Comparison of ENCODE assay signal across 9 cellular contexts in the genomic region with DNA sequence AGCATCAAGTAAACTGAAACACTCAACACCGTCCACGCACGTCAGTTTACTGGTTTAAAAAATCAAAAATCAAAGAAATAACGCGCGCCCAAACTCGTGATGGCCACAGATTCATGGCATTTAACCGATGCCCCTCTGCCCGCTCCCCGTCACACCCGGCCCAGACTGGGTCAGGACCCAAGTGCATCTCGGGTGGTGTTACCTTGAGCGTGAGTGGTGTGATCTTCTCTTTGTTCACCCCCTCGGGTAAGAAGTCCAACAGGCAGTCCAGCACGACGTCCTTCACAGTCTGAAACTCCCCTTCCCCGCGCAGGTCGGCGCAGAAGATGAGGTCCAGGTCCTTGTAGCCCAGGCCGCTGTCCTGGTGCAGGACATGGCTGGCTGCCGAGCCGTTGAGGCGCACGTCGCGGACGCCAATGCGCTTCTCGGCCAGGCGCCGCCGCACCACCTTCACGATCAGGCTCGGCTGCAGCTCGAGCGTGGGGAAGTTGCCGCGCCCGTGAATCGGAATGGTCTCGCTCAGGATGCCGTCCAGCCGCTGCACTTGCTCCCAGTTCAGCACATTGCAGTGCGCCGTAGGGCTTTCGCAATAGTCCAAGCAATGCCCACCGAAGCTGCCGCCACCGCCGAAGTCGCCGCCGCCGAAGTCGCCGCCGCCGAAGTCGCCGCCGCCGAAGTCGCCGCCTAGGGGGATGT. TPM values are rescaled to one million over a fixed set of nuclear protein-coding genes. Genes with fewer than 3 reads are reported as not detected.
DNase-seq lines count a peak whose midpoint lies in the region; ATAC-seq, FAIRE-seq and TF ChIP-seq lines count a peak whose summit lies in the region.
"Had no signal": no experiment of that assay in that cellular context is flagged by ENCODE, and none has a peak within 500 bp of the region (broad histone marks: within the 10 kb centered on the region; RNA-seq: fewer than 3 reads in every experiment).

No MANE protein-coding gene starts in this region.

- TF ChIP-seq CTCF in GM12865 (IDR thresholded peaks at IDR 0.05; ENCODE audit: insufficient read depth, low read depth, low read length, missing control alignments) (no peak), fibroblast of mammary gland (conservative IDR thresholded peaks at IDR 0.05; ENCODE audit: control insufficient read depth, insufficient read depth, low read depth, low read length) (no peak), type B pancreatic cell (conservative IDR thresholded peaks at IDR 0.05) (no peak)

- H3K9me3 ChIP-seq in naive thymus-derived CD4-positive, alpha-beta T cell (ENCODE audit: control insufficient read depth in 2 of 3, low read length in 3 of 3) = no peaks in the 10 kb centered on the region

- H3K4me3 ChIP-seq in GM12865 (ENCODE audit: low read depth, low read length) (peak overlapping the region; percentile 82), fibroblast of mammary gland (ENCODE audit: control insufficient read depth, low read depth, low read length) (peak overlapping the region; percentile 92)
- H3K4me3 ChIP-seq in naive thymus-derived CD4-positive, alpha-beta T cell (ENCODE audit: low read length) = peak overlapping the region; percentile 71

- H3K27ac Mint-ChIP-seq in activated T-helper 1 cell treated with anti-CD3 and anti-CD28 coated beads, Interleukin-12 subunit alpha, Interleukin-12 subunit beta, Interleukin-2, Interleukin-4 antibody, amounts not matched to agents 30 ng/mL and 10 ng/mL and 1 ng/mL, durations not matched to agents 14 hours and 24 hours and 36 hours = peak overlapping the region; percentile 8
- H3K27ac Mint-ChIP-seq in naive thymus-derived CD4-positive, alpha-beta T cell = peak overlapping the region; percentile 19 to 99 (median 95)
- peak overlapping the region; percentile 98 for H3K27ac Mint-ChIP-seq in type B pancreatic cell

- no peak for ATAC-seq in naive thymus-derived CD4-positive, alpha-beta T cell
- ATAC-seq in GM21717 (IDR thresholded peaks at IDR 0.05; ENCODE audit: unreplicated experiment) = no peak

- no peak for FAIRE-seq in GM19239 (lab: Jason Lieb, UNC)
- FAIRE-seq: TTC549 had no signal

- H3K4me3 Mint-ChIP-seq in activated T-helper 1 cell treated with anti-CD3 and anti-CD28 coated beads, Interleukin-12 subunit alpha, Interleukin-12 subunit beta, Interleukin-2, Interleukin-4 antibody, amounts not matched to agents 30 ng/mL and 10 ng/mL and 1 ng/mL, durations not matched to agents 14 hours and 24 hours and 36 hours = peak overlapping the region; percentile 88
- H3K4me3 Mint-ChIP-seq in naive thymus-derived CD4-positive, alpha-beta T cell = peak overlapping the region; percentile 87 to 99 (median 98)
- peak overlapping the region; percentile 96 for H3K4me3 Mint-ChIP-seq in type B pancreatic cell

- no peaks in the 10 kb centered on the region for H3K27me3 ChIP-seq in naive thymus-derived CD4-positive, alpha-beta T cell (ENCODE audit: control insufficient read depth in 2 of 2, insufficient read depth in 2 of 2, low read length in 2 of 2)

- peaks cover 16% of the 10 kb centered on the region for H3K4me1 Mint-ChIP-seq in activated T-helper 1 cell treated with anti-CD3 and anti-CD28 coated beads, Interleukin-12 subunit alpha, Interleukin-12 subunit beta, Interleukin-2, Interleukin-4 antibody, amounts not matched to agents 30 ng/mL and 10 ng/mL and 1 ng/mL, durations not matched to agents 14 hours and 24 hours and 36 hours (ENCODE audit: low read depth)
- H3K4me1 Mint-ChIP-seq in naive thymus-derived CD4-positive, alpha-beta T cell = peaks cover 22 to 45% (median 41%) of the 10 kb centered on the region in 7 donors
- peaks cover 20% of the 10 kb centered on the region for H3K4me1 Mint-ChIP-seq in type B pancreatic cell (ENCODE audit: unreplicated experiment)

- POLR2A ChIA-PET in naive thymus-derived CD4-positive, alpha-beta T cell (lab: Charles Lee) = interaction anchor here (0.6 to 3.0 kb wide), 3 partner anchors 10 to 1741 kb away, joined by 3 to 15 read pairs (median 3); partner anchors contain the start of gene BCKDHB

- H3K36me3 Mint-ChIP-seq in activated T-helper 1 cell treated with anti-CD3 and anti-CD28 coated beads, Interleukin-12 subunit alpha, Interleukin-12 subunit beta, Interleukin-2, Interleukin-4 antibody, amounts not matched to agents 30 ng/mL and 10 ng/mL and 1 ng/mL, durations not matched to agents 14 hours and 24 hours and 36 hours (ENCODE audit: low read depth) = no peaks in the 10 kb centered on the region
- peaks cover 0 to 16% (median 1%) of the 10 kb centered on the region in 5 donors for H3K36me3 Mint-ChIP-seq in naive thymus-derived CD4-positive, alpha-beta T cell
- peaks cover 35% of the 10 kb centered on the region for H3K36me3 Mint-ChIP-seq in type B pancreatic cell

- peaks cover 4 to 8% of the 10 kb centered on the region in 2 donors for H3K4me1 ChIP-seq in naive thymus-derived CD4-positive, alpha-beta T cell (ENCODE audit: control insufficient read depth in 2 of 2, insufficient read depth in 2 of 2, low read length in 2 of 2)

- no peaks in the 10 kb centered on the region for H3K9me3 Mint-ChIP-seq in activated T-helper 1 cell treated with anti-CD3 and anti-CD28 coated beads, Interleukin-12 subunit alpha, Interleukin-12 subunit beta, Interleukin-2, Interleukin-4 antibody, amounts not matched to agents 30 ng/mL and 10 ng/mL and 1 ng/mL, durations not matched to agents 14 hours and 24 hours and 36 hours
- no peaks in the 10 kb centered on the region for H3K9me3 Mint-ChIP-seq in naive thymus-derived CD4-positive, alpha-beta T cell
- H3K9me3 Mint-ChIP-seq in type B pancreatic cell = peaks cover 3% of the 10 kb centered on the region

- peak overlapping the region; percentile 74 for H3K27ac ChIP-seq in naive thymus-derived CD4-positive, alpha-beta T cell (ENCODE audit: low read depth, low read length)

- H3K36me3 ChIP-seq in naive thymus-derived CD4-positive, alpha-beta T cell (ENCODE audit: control insufficient read depth in 2 of 3, insufficient read depth in 3 of 3, low read length in 3 of 3) = peaks cover 0 to 10% (median 0%) of the 10 kb centered on the region in 3 experiments

- intact Hi-C loops in activated T-helper 1 cell treated with anti-CD3 and anti-CD28 coated beads, Interleukin-12 subunit alpha, Interleukin-12 subunit beta, Interleukin-2, Interleukin-4 antibody, amounts not matched to agents 30 ng/mL and 10 ng/mL and 1 ng/mL, durations not matched to agents 14 hours and 24 hours and 36 hours (cut with micrococcal nuclease) = loop anchor here (1.0 to 10.0 kb wide), 9 partner anchors 21 to 1807 kb away; partner anchors contain the start of genes BCKDHB, DOP1A, ELOVL4 and IBTK
- intact Hi-C loops in naive thymus-derived CD4-positive, alpha-beta T cell (cut with micrococcal nuclease) = loop anchor here (1.0 to 10.0 kb wide), 12 partner anchors 496 to 1883 kb away; partner anchors contain the start of genes BCKDHB (in 2 of the 2), IBTK (in 2 of the 2), PGM3 (in 2 of the 2) and RWDD2A (in 2 of the 2)

- DNase-seq in GM12865 (ENCODE audit: low read depth) (no peak), NCI-H146 treated with DMSO at 0.1 percent for 48 hours (lab: John Stamatoyannopoulos, UW; ENCODE audit: unreplicated experiment) (peak; percentile 18), fibroblast of mammary gland (ENCODE audit: low read depth) (no peak), type B pancreatic cell (ENCODE audit: extremely low spot score, unreplicated experiment) (peak; percentile 71), GM19239 (ENCODE audit: insufficient read length, low spot score) (no peak)
- peak; percentile 2 for DNase-seq in activated T-helper 1 cell treated with anti-CD3 and anti-CD28 coated beads, Interleukin-12 subunit alpha, Interleukin-12 subunit beta, Interleukin-2, Interleukin-4 antibody, amounts not matched to agents 30 ng/mL and 10 ng/mL and 1 ng/mL, durations not matched to agents 14 hours and 24 hours and 36 hours (ENCODE audit: low spot score)
- peak; percentile 17 to 46 (median 35) for DNase-seq in naive thymus-derived CD4-positive, alpha-beta T cell

- CTCF ChIA-PET in naive thymus-derived CD4-positive, alpha-beta T cell (lab: Charles Lee) = no interaction called here

- H3K27me3 Mint-ChIP-seq in activated T-helper 1 cell treated with anti-CD3 and anti-CD28 coated beads, Interleukin-12 subunit alpha, Interleukin-12 subunit beta, Interleukin-2, Interleukin-4 antibody, amounts not matched to agents 30 ng/mL and 10 ng/mL and 1 ng/mL, durations not matched to agents 14 hours and 24 hours and 36 hours (ENCODE audit: insufficient read depth) = peaks cover 37% of the 10 kb centered on the region
- H3K27me3 Mint-ChIP-seq in naive thymus-derived CD4-positive, alpha-beta T cell = peaks cover 0 to 59% (median 0%) of the 10 kb centered on the region in 5 donors
- H3K27me3 Mint-ChIP-seq in type B pancreatic cell = peaks cover 13% of the 10 kb centered on the region

RNA-seq across cellular contexts. Expression of gene TENT5A, which starts 0.9 kb away (rescaled TPM):
- total RNA-seq in activated T-helper 1 cell treated with anti-CD3 and anti-CD28 coated beads, Interleukin-12 subunit alpha, Interleukin-12 subunit beta, Interleukin-2, Interleukin-4 antibody, amounts not matched to agents 30 ng/mL and 10 ng/mL and 1 ng/mL, durations not matched to agents 14 hours and 24 hours and 36 hours = 0.34 and 0.47 TPM in 2 replicates
- 10 to 100 TPM in 2 of 5 experiments, 1 to 10 TPM in 2, under 1 TPM in 1; 0.80 to 12.5 (median 7.4) TPM for total RNA-seq in naive thymus-derived CD4-positive, alpha-beta T cell
- polyA plus RNA-seq in naive thymus-derived CD4-positive, alpha-beta T cell = 1 to 10 TPM; 2.4 to 5.2 TPM
- total RNA-seq in type B pancreatic cell (ENCODE audit: low replicate concordance) = 23.0 and 50.9 TPM in 2 replicates

Comparison
In these comparisons a context has a peak if more than half of its experiments do, and no peak if none do; other contexts are left out.
1. DNase-seq: peak in NCI-H146 treated with DMSO at 0.1 percent for 48 hours (single experiment), activated T-helper 1 cell treated with anti-CD3 and anti-CD28 coated beads, Interleukin-12 subunit alpha, Interleukin-12 subunit beta, Interleukin-2, Interleukin-4 antibody, amounts not matched to agents 30 ng/mL and 10 ng/mL and 1 ng/mL, durations not matched to agents 14 hours and 24 hours and 36 hours (single experiment), naive thymus-derived CD4-positive, alpha-beta T cell (9 of 9) and type B pancreatic cell (single experiment); none in GM12865 (single experiment), fibroblast of mammary gland (single experiment) and GM19239 (single experiment).
2. H3K27ac Mint-ChIP-seq: peak in every context shown above with its lines; median percentile 98 in type B pancreatic cell; 95 in naive thymus-derived CD4-positive, alpha-beta T cell; 8 in activated T-helper 1 cell treated with anti-CD3 and anti-CD28 coated beads, Interleukin-12 subunit alpha, Interleukin-12 subunit beta, Interleukin-2, Interleukin-4 antibody, amounts not matched to agents 30 ng/mL and 10 ng/mL and 1 ng/mL, durations not matched to agents 14 hours and 24 hours and 36 hours.
3. Peak in every context shown above with its lines, with median percentiles within 50 percentile points of each other: H3K4me3 ChIP-seq and H3K4me3 Mint-ChIP-seq.